ENCODE assay signal across 8 cellular contexts in genomic region chr19:34404109-34404909, GRCh38. TPM values are rescaled to one million over a fixed set of nuclear protein-coding genes. Genes with fewer than 3 reads are reported as not detected.
DNase-seq lines count a peak whose midpoint lies in the region; ATAC-seq and TF ChIP-seq lines count a peak whose summit lies in the region.

Gene PDCD2L (plus strand): TSS chr19:34404399. CDS start chr19:34404431, 32 bp downstream.

- peaks cover 7% of the 10 kb centered on the region; the same call in 1 of the 2 replicates for H3K36me3 ChIP-seq in PC-9 (ENCODE audit: low read depth)
- H3K36me3 ChIP-seq in esophagus muscularis mucosa: peaks cover 16 to 37% (median 25%) of the 10 kb centered on the region in 4 donors

- H3K4me3 ChIP-seq in PC-9: peak within 1 kb of the TSS; percentile 97
- H3K4me3 ChIP-seq in esophagus muscularis mucosa: peak within 1 kb of the TSS; percentile 74 to 97 (median 89)

- WGBS in esophagus muscularis mucosa: under 1% methylated on average over 16 of the region's 69 CpGs

- H3K4me1 ChIP-seq in PC-9 (replicated peaks; ENCODE audit: insufficient read depth) (peaks cover 5% of the 10 kb centered on the region; the same call in 1 of the 2 replicates), esophagus muscularis mucosa (peaks cover 5 to 16% (median 12%) of the 10 kb centered on the region in 4 donors)

- H2AFZ ChIP-seq in PC-9: peak within 1 kb of the TSS; percentile 100

- H3K9me3 ChIP-seq in PC-9 (ENCODE audit: insufficient read depth, low read depth) (no peaks in the 10 kb centered on the region), esophagus muscularis mucosa (no peaks in the 10 kb centered on the region)

- no peaks in the 10 kb centered on the region for H4K20me1 ChIP-seq in PC-9 (ENCODE audit: insufficient read depth)

- H3F3A ChIP-seq in PC-9 (ENCODE audit: insufficient read depth, low read depth): peaks cover 29% of the 10 kb centered on the region

- peak; percentile 82 for DNase-seq in DMS153 (lab: John Stamatoyannopoulos, UW)
- peak; percentile 92 for DNase-seq in KBM-7
- DNase-seq in PC-9: peak; percentile 75 to 87
- DNase-seq in activated T-cell treated with anti-CD3 and anti-CD28 coated beads, Interleukin-2, amount 50 U/mL, for 1 hour: peak; percentile 92
- peak; percentile 96 for DNase-seq in esophagus muscularis mucosa (ENCODE audit: extremely low spot score)
- DNase-seq in myocyte (ENCODE audit: low read depth): peak; percentile 93
- peak; percentile 88 to 91 for DNase-seq in stimulated activated CD8-positive, alpha-beta memory T cell treated with anti-CD3 and anti-CD28 coated beads, Interleukin-7, amount 100 ng/mL, for 4 hours (ENCODE audit: low read depth in 2 of 2)

- peak; percentile 47 for TF ChIP-seq POLR2A in esophagus muscularis mucosa (IDR thresholded peaks at IDR 0.05; ENCODE audit: low read depth)

- H3K27ac ChIP-seq in PC-9 (peak within 1 kb of the TSS; percentile 37; the same call in 1 of the 2 replicates), esophagus muscularis mucosa (replicated peaks in 1 of 4) (peak within 1 kb of the TSS; percentile 55 to 75 (median 66))

- intact Hi-C loops in PC-9 (cut with micrococcal nuclease; ENCODE audit: unreplicated experiment): loop anchor here (1.0 kb wide), 1 partner anchor 24 kb away; the partner anchor contains the start of gene UBA2
- intact Hi-C loops in esophagus muscularis mucosa (cut with DNase I): no loop called here

- CTCF ChIA-PET in PC-9 (lab: Charles Lee): no interaction called here

- in situ Hi-C loops in KBM-7 (cut with MboI; ENCODE audit: low pct_unique_long_range_greater_than_20kb, low sequenced_read_pairs): no loop called here

- peak; percentile 71 for ATAC-seq in GM21717 (IDR thresholded peaks at IDR 0.05; ENCODE audit: unreplicated experiment)

- H3K4me2 ChIP-seq in PC-9: peak within 1 kb of the TSS; percentile 96

- TF ChIP-seq CTCF in PC-9 (conservative IDR thresholded peaks at IDR 0.05): no peak
- peak in 1 of 3 experiments; percentile 13 for TF ChIP-seq CTCF in esophagus muscularis mucosa (IDR thresholded peaks at IDR 0.05)

- TF ChIP-seq EP300 in esophagus muscularis mucosa (IDR thresholded peaks at IDR 0.05): no peak

- no TSS peak for BruUV-seq in PC-9 (replicated peaks; lab: Mats Ljungman, UMichigan)

- H3K79me2 ChIP-seq in PC-9 (ENCODE audit: low read depth): peaks cover 26% of the 10 kb centered on the region

- H3K27me3 ChIP-seq in PC-9 (ENCODE audit: insufficient read depth, low read depth): no peaks in the 10 kb centered on the region
- no peaks in the 10 kb centered on the region for H3K27me3 ChIP-seq in esophagus muscularis mucosa

- no peaks in the 10 kb centered on the region for H3K9me2 ChIP-seq in PC-9 (ENCODE audit: insufficient read depth)

- POLR2A ChIA-PET in PC-9 (lab: Charles Lee; ENCODE audit: unreplicated experiment): interaction anchor here (0.6 kb wide), 1 partner anchor 24 kb away, joined by 3 read pairs; the partner anchor contains the start of gene UBA2

RNA-seq across cellular contexts. Expression of gene PDCD2L, which starts in this region (rescaled TPM):
- total RNA-seq in PC-9 (2021) (14.8 and 20.9 TPM in 2 replicates), esophagus muscularis mucosa (10 to 100 TPM in 3 of 4 donors, 1 to 10 TPM in 1; 8.6 to 14.8 (median 12.5) TPM), myocyte (23.9 and 28.3 TPM in 2 replicates)
- polyA plus RNA-seq in myocyte (2012): 11.7 TPM

Comparison
In these comparisons a context has a peak if more than half of its experiments do, and no peak if none do; other contexts are left out.
1. Peak in every context shown above with its lines: DNase-seq, ATAC-seq, H3K4me3 ChIP-seq and H3K27ac ChIP-seq.